19 cellular contexts compared by ENCODE assay signal in the genomic region with DNA sequence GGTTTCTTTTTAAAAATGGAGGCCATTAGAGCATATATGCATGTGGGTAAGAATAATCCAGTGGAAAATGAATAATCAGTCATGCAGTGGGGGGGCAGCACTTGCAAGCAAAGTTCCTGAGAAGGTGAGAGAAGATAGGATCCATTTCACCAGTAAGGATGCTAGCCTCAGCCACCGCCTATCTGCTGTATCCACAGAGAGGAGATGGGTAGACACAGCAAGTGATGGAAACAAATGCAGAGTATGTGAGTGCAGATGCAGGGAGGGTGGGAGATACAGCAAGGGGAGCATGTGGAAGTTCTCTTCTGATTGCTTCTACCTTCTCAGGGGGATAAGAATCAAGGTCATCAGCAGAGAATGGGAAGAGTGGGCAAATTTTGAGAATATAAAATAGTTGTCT.
DNase-seq lines count a peak whose midpoint lies in the region; TF ChIP-seq lines count a peak whose summit lies in the region.
"Had no signal": no experiment of that assay in that cellular context is flagged by ENCODE, and none has a peak within 500 bp of the region (broad histone marks: within the 10 kb centered on the region; RNA-seq: fewer than 3 reads in every experiment).

No MANE protein-coding gene starts in this region.

- TF ChIP-seq CTCF in coronary artery (IDR thresholded peaks at IDR 0.05) (no peak), esophagus muscularis mucosa (IDR thresholded peaks at IDR 0.05) (no peak), osteocyte (IDR thresholded peaks at IDR 0.05) (no peak), vagina (IDR thresholded peaks at IDR 0.05) (no peak)

- H3K4me1 Mint-ChIP-seq in osteocyte (ENCODE audit: unreplicated experiment) = no peaks in the 10 kb centered on the region
- H3K4me1 Mint-ChIP-seq: B cell had no signal

- H3K9me3 ChIP-seq in esophagus muscularis mucosa (no peaks in the 10 kb centered on the region), vagina (no peaks in the 10 kb centered on the region)
- H3K9me3 ChIP-seq: A549, Caco-2 had no signal

- 100% methylated on average over 1 of the region's 1 CpG for WGBS in esophagus muscularis mucosa

- H3K27me3 ChIP-seq in esophagus muscularis mucosa (no peaks in the 10 kb centered on the region), vagina (no peaks in the 10 kb centered on the region)
- H3K27me3 ChIP-seq: BLaER1 treated with 17β-estradiol and CSF1 and Interleukin-3, amounts not matched to agents 10 nM and 100 nM had no signal

- TF ChIP-seq POLR2A in esophagus muscularis mucosa (IDR thresholded peaks at IDR 0.05; ENCODE audit: low read depth) (no peak), vagina (IDR thresholded peaks at IDR 0.05) (no peak)

- peaks cover 18% of the 10 kb centered on the region for H3K27me3 Mint-ChIP-seq in osteocyte (ENCODE audit: unreplicated experiment)
- H3K27me3 Mint-ChIP-seq: B cell; CD4-positive, alpha-beta T cell had no signal

- intact Hi-C loops in esophagus muscularis mucosa (cut with DNase I) (no loop called here), vagina (cut with DNase I) (no loop called here)

- DNase-seq in coronary artery (ENCODE audit: low spot score) = peak; percentile 14
- peak; percentile 57 for DNase-seq in esophagus muscularis mucosa (ENCODE audit: extremely low spot score)
- DNase-seq in osteocyte (ENCODE audit: extremely low spot score, unreplicated experiment) = peak; percentile 30
- peak; percentile 11 to 67 for DNase-seq in vagina (ENCODE audit: extremely low spot score in 2 of 2)
- DNase-seq in T-helper 9 cell = no peak
- no peak for DNase-seq in SK-N-DZ (ENCODE audit: low spot score)
- DNase-seq in foreskin melanocyte = no peak
- DNase-seq: AML-193; Caco-2; Calu3; CD4-positive, alpha-beta T cell; CD8-positive, alpha-beta T cell; DMS79 treated with DMSO at 0.1 percent for 48 hours had no signal

- H3K4me3 ChIP-seq in coronary artery = no peak overlapping the region
- no peak overlapping the region for H3K4me3 ChIP-seq in esophagus muscularis mucosa
- H3K4me3 ChIP-seq in vagina = no peak overlapping the region
- H3K4me3 ChIP-seq: A549; BLaER1 treated with 17β-estradiol and CSF1 and Interleukin-3, amounts not matched to agents 10 nM and 100 nM; GM12878 had no signal

- no peaks in the 10 kb centered on the region for H3K36me3 Mint-ChIP-seq in osteocyte (ENCODE audit: unreplicated experiment)
- H3K36me3 Mint-ChIP-seq: CD8-positive, alpha-beta T cell had no signal

- H3K36me3 ChIP-seq in esophagus muscularis mucosa (no peaks in the 10 kb centered on the region), vagina (no peaks in the 10 kb centered on the region)
- H3K36me3 ChIP-seq: BLaER1 treated with 17β-estradiol and CSF1 and Interleukin-3, amounts not matched to agents 10 nM and 100 nM had no signal

- no peaks in the 10 kb centered on the region for H3K9me3 Mint-ChIP-seq in osteocyte (ENCODE audit: unreplicated experiment)
- H3K9me3 Mint-ChIP-seq: CD4-positive, alpha-beta T cell; CD8-positive, alpha-beta T cell had no signal

- no peak for TF ChIP-seq EP300 in esophagus muscularis mucosa (IDR thresholded peaks at IDR 0.05)

- H3K4me1 ChIP-seq in esophagus muscularis mucosa (no peaks in the 10 kb centered on the region), vagina (no peaks in the 10 kb centered on the region)
- H3K4me1 ChIP-seq: A549; BLaER1 treated with 17β-estradiol and CSF1 and Interleukin-3, amounts not matched to agents 10 nM and 100 nM; Caco-2 had no signal

- H3K27ac ChIP-seq in coronary artery = no peak overlapping the region
- no peak overlapping the region for H3K27ac ChIP-seq in esophagus muscularis mucosa (replicated peaks in 1 of 4)
- H3K27ac ChIP-seq in vagina = no peak overlapping the region
- H3K27ac ChIP-seq: 22Rv1; A549; BLaER1 treated with 17β-estradiol and CSF1 and Interleukin-3, amounts not matched to agents 10 nM and 100 nM; C4-2B had no signal

- H3K4me3 Mint-ChIP-seq in osteocyte (ENCODE audit: unreplicated experiment) = no peak overlapping the region
- H3K4me3 Mint-ChIP-seq: B cell; CD4-positive, alpha-beta T cell; CD8-positive, alpha-beta T cell had no signal

- no peak overlapping the region for H3K27ac Mint-ChIP-seq in osteocyte (ENCODE audit: unreplicated experiment)
- H3K27ac Mint-ChIP-seq: B cell; CD4-positive, alpha-beta T cell; CD8-positive, alpha-beta T cell had no signal

Comparison
In these comparisons a context has a peak if more than half of its experiments do, and no peak if none do; other contexts are left out.
1. DNase-seq: peak in coronary artery (single experiment), esophagus muscularis mucosa (single experiment), osteocyte (single experiment) and vagina (2 of 2); none in T-helper 9 cell (single experiment), SK-N-DZ (single experiment) and foreskin melanocyte (single experiment).